In genomic region chr17:58447039-58447975, GRCh38 we compare ENCODE assay signal across 8 cellular contexts. TPM values are rescaled to one million over a fixed set of nuclear protein-coding genes. Genes with fewer than 3 reads are reported as not detected.
DNase-seq lines count a peak whose midpoint lies in the region; ATAC-seq and TF ChIP-seq lines count a peak whose summit lies in the region.

No MANE protein-coding gene starts in this region.

- no peaks in the 10 kb centered on the region for H3K9me3 ChIP-seq in effector memory CD4-positive, alpha-beta T cell (ENCODE audit: control insufficient read depth, low read length)
- H3K9me3 ChIP-seq in mucosa of descending colon = no peaks in the 10 kb centered on the region

- H3K27ac ChIP-seq in effector memory CD4-positive, alpha-beta T cell (ENCODE audit: insufficient read depth, low read length, poor library complexity, severe bottlenecking) = no peak overlapping the region

- intact Hi-C loops in mucosa of descending colon (cut with DNase I, micrococcal nuclease) = loop anchor here in 1 of 2 donors (1.0 kb wide), 1 partner anchor 130 kb away; no protein-coding TSS in a partner anchor

- peak; percentile 48 for TF ChIP-seq CTCF in mucosa of descending colon (IDR thresholded peaks at IDR 0.05)

- no peaks in the 10 kb centered on the region for H3K36me3 ChIP-seq in effector memory CD4-positive, alpha-beta T cell (ENCODE audit: control insufficient read depth, insufficient read depth, low read length)
- H3K36me3 ChIP-seq in mucosa of descending colon (ENCODE audit: low read depth) = no peaks in the 10 kb centered on the region

- ATAC-seq in HG03175 (IDR thresholded peaks at IDR 0.05; ENCODE audit: unreplicated experiment) = peak; percentile 39
- peak; percentile 94 for ATAC-seq in mucosa of descending colon
- no peak for ATAC-seq in GM21786 (IDR thresholded peaks at IDR 0.05; ENCODE audit: unreplicated experiment)

- no peaks in the 10 kb centered on the region for H3K4me1 ChIP-seq in effector memory CD4-positive, alpha-beta T cell (ENCODE audit: control insufficient read depth, insufficient read depth, low read length, poor library complexity, severe bottlenecking)
- H3K4me1 ChIP-seq in mucosa of descending colon (ENCODE audit: low read depth) = no peaks in the 10 kb centered on the region

- H3K27me3 ChIP-seq in effector memory CD4-positive, alpha-beta T cell (replicated peaks; ENCODE audit: control insufficient read depth, insufficient read depth, low read length, poor library complexity, severe bottlenecking) = no peaks in the 10 kb centered on the region

- no peak overlapping the region for H3K4me3 ChIP-seq in effector memory CD4-positive, alpha-beta T cell (ENCODE audit: insufficient read depth, low read depth, low read length, poor library complexity, severe bottlenecking)
- H3K4me3 ChIP-seq in mucosa of descending colon = no peak overlapping the region

- DNase-seq in COR-L47 (lab: John Stamatoyannopoulos, UW) (peak; percentile 73), NCI-H748 treated with DMSO at 0.1 percent for 48 hours (lab: John Stamatoyannopoulos, UW) (peak; percentile 18), mucosa of descending colon (peak; percentile 53 to 86 (median 83))
- DNase-seq in activated CD4-positive, alpha-beta T cell treated with anti-CD3 and anti-CD28 coated beads, Interleukin-2, amount 50 U/mL, for 4 hours = peak; percentile 48
- DNase-seq in effector memory CD4-positive, alpha-beta T cell = peak; percentile 20 to 36 (median 30)
- DNase-seq in stimulated activated CD8-positive, alpha-beta memory T cell treated with anti-CD3 and anti-CD28 coated beads, Interleukin-7, amount 100 ng/mL, for 48 hours (ENCODE audit: extremely low read depth in 1 of 2, low read depth in 1 of 2) = peak; percentile 21 to 57

RNA-seq across cellular contexts. Expression of gene RNF43, which starts 30.0 kb away (rescaled TPM):
- total RNA-seq in mucosa of descending colon = 10 to 100 TPM; 24.2 to 68.5 (median 37.7) TPM

RNA-seq across cellular contexts. Expression of gene HSF5, which starts 40.9 kb away (rescaled TPM):
- under 1 TPM in 2 of 3 donors, not detected in 1; 0.07 to 0.09 TPM for total RNA-seq in mucosa of descending colon

Comparison
In these comparisons a context has a peak if more than half of its experiments do, and no peak if none do; other contexts are left out.
1. DNase-seq: peak in every context shown above with its lines; median percentile 83 in mucosa of descending colon; 73 in COR-L47; 48 in activated CD4-positive, alpha-beta T cell treated with anti-CD3 and anti-CD28 coated beads, Interleukin-2, amount 50 U/mL, for 4 hours; 39 in stimulated activated CD8-positive, alpha-beta memory T cell treated with anti-CD3 and anti-CD28 coated beads, Interleukin-7, amount 100 ng/mL, for 48 hours; 30 in effector memory CD4-positive, alpha-beta T cell; 18 in NCI-H748 treated with DMSO at 0.1 percent for 48 hours.